ENCODE assay signal across 8 cellular contexts in the genomic region with DNA sequence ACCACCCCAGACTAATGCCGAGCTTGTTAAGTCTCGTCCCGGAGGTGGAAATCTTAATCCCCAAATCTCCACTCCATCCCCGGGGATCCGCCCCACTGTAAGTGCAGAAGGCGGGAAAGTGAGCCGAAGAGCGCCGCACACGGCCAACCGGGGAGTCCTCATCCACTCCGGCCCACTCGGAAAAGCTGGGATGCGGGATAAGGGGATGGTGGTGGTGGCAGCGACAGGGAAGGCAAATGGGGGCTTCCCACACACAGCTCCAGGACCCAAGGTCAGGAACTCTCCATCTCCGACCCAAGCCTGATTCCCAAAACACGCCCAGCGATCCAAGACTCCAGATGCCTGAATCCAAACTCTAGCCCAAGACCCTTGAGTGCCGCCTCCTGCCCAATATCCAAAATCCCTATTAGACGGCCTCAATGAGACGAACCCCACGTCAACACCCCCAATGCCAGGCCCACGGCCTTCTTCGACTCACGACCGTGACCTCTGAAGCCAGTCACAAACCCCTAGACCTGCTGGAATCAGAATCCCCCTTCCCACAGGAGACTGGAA. TPM values are rescaled to one million over a fixed set of nuclear protein-coding genes. Genes with fewer than 3 reads are reported as not detected.
DNase-seq lines count a peak whose midpoint lies in the region; ATAC-seq and TF ChIP-seq lines count a peak whose summit lies in the region.

No MANE protein-coding gene starts in this region.

- TF ChIP-seq CTCF in HL-60 (IDR thresholded peaks at IDR 0.05; ENCODE audit: insufficient read depth, low read length) (no peak), esophagus muscularis mucosa (IDR thresholded peaks at IDR 0.05) (peak in 1 of 3 experiments; percentile 12), nephron progenitor cell (IDR thresholded peaks at IDR 0.05) (no peak)

- H3K4me3 ChIP-seq in HL-60 (replicated peaks; ENCODE audit: insufficient read depth, low read length) (peak overlapping the region; percentile 80), esophagus muscularis mucosa (peak overlapping the region; percentile 69 to 81 (median 76))

- H3K4me1 ChIP-seq in esophagus muscularis mucosa: peaks cover 22 to 55% (median 50%) of the 10 kb centered on the region in 4 donors

- CTCF ChIA-PET in T-cell (lab: Charles Lee): interaction anchor here (1.3 to 6.2 kb wide), 7 partner anchors 10 to 125 kb away, joined by 4 to 69 read pairs (median 7); a partner anchor contains a TSS

- no peaks in the 10 kb centered on the region for H3K27me3 Mint-ChIP-seq in T-cell
- peaks cover 6% of the 10 kb centered on the region for H3K27me3 Mint-ChIP-seq in nephron progenitor cell (ENCODE audit: low read depth, poor library complexity)

- intact Hi-C loops in esophagus muscularis mucosa (cut with DNase I): loop anchor here (2.0 to 10.0 kb wide), 2 partner anchors 53 to 301 kb away; a partner anchor contains a TSS

- no peaks in the 10 kb centered on the region for H3K9me3 Mint-ChIP-seq in T-cell
- no peaks in the 10 kb centered on the region for H3K9me3 Mint-ChIP-seq in nephron progenitor cell

- WGBS in esophagus muscularis mucosa: 3% methylated on average over 24 of the region's 26 CpGs

- H3K9me3 ChIP-seq in esophagus muscularis mucosa: no peaks in the 10 kb centered on the region

- H3K27ac Mint-ChIP-seq in T-cell (peak overlapping the region; percentile 91 to 95), nephron progenitor cell (peak overlapping the region; percentile 95)

- H3K36me3 Mint-ChIP-seq in T-cell (no peaks in the 10 kb centered on the region), nephron progenitor cell (ENCODE audit: low read depth) (no peaks in the 10 kb centered on the region)

- H3K4me1 Mint-ChIP-seq in T-cell (peaks cover 50 to 56% (median 55%) of the 10 kb centered on the region in 3 donors), nephron progenitor cell (peaks cover 52% of the 10 kb centered on the region)

- ATAC-seq in T-cell (replicated peaks in 1 of 4) (peak in 2 of 4 experiments; percentile 16 to 22), HG03039 (IDR thresholded peaks at IDR 0.05; ENCODE audit: unreplicated experiment) (no peak)

- no peak for TF ChIP-seq POLR2A in esophagus muscularis mucosa (IDR thresholded peaks at IDR 0.05; ENCODE audit: low read depth)

- H3K27me3 ChIP-seq in HL-60 (ENCODE audit: insufficient read depth, poor library complexity, severe bottlenecking): no peaks in the 10 kb centered on the region
- H3K27me3 ChIP-seq in esophagus muscularis mucosa: no peaks in the 10 kb centered on the region

- peak overlapping the region; percentile 85 for H3K27ac ChIP-seq in HL-60 (replicated peaks)
- peak overlapping the region; percentile 78 to 88 (median 86) for H3K27ac ChIP-seq in esophagus muscularis mucosa (replicated peaks in 1 of 4)

- H3K36me3 ChIP-seq in esophagus muscularis mucosa: no peaks in the 10 kb centered on the region

- H3K4me3 Mint-ChIP-seq in T-cell: peak overlapping the region; percentile 83 to 87 (median 87)
- H3K4me3 Mint-ChIP-seq in nephron progenitor cell: peak overlapping the region; percentile 96

- TF ChIP-seq EP300 in esophagus muscularis mucosa (IDR thresholded peaks at IDR 0.05): no peak

- POLR2A ChIA-PET in T-cell (lab: Charles Lee): interaction anchor here (0.5 to 3.0 kb wide), 3 partner anchors 12 to 125 kb away, joined by 4 to 14 read pairs (median 5); a partner anchor contains a TSS

- DNase-seq in EH (ENCODE audit: low read depth) (peak; percentile 38), HL-60 (ENCODE audit: low read depth in 1 of 2, low spot score in 1 of 2) (no peak), T-cell (no peak), esophagus muscularis mucosa (ENCODE audit: extremely low spot score) (no peak), nephron progenitor cell (peak; percentile 31), SIG-M5 treated with dmso at 0.1 percent for 504 hours (lab: John Stamatoyannopoulos, UW; ENCODE audit: unreplicated experiment) (no peak)
- DNase-seq in stimulated activated CD4-positive, alpha-beta T cell treated with anti-CD3 and anti-CD28 coated beads, Interleukin-4, amount 100 ng/mL, for 4 hours: no peak

RNA-seq across cellular contexts. Expression of a gene that starts 0.5 kb away (rescaled TPM):
- total RNA-seq in T-cell: 100 to 1,000 TPM; 291 to 348 (median 299) TPM
- total RNA-seq in esophagus muscularis mucosa: 100 to 1,000 TPM in 2 of 4 donors, 10 to 100 TPM in 2; 90.6 to 142 (median 96.7) TPM

RNA-seq across cellular contexts. Expression of a gene that starts 11.7 kb away (rescaled TPM):
- total RNA-seq in T-cell (10 to 100 TPM; 18.9 to 38.4 (median 28.0) TPM), esophagus muscularis mucosa (10 to 100 TPM in 3 of 4 donors, 1 to 10 TPM in 1; 9.3 to 19.4 (median 15.4) TPM)

Comparison
In these comparisons a context has a peak if more than half of its experiments do, and no peak if none do; other contexts are left out.
1. DNase-seq: peak in EH (single experiment) and nephron progenitor cell (single experiment); none in HL-60 (0 of 2), T-cell (0 of 34), esophagus muscularis mucosa (single experiment), SIG-M5 treated with dmso at 0.1 percent for 504 hours (single experiment) and stimulated activated CD4-positive, alpha-beta T cell treated with anti-CD3 and anti-CD28 coated beads, Interleukin-4, amount 100 ng/mL, for 4 hours (0 of 2).